Comparison of ENCODE assay signal across 8 cellular contexts in the genomic region with DNA sequence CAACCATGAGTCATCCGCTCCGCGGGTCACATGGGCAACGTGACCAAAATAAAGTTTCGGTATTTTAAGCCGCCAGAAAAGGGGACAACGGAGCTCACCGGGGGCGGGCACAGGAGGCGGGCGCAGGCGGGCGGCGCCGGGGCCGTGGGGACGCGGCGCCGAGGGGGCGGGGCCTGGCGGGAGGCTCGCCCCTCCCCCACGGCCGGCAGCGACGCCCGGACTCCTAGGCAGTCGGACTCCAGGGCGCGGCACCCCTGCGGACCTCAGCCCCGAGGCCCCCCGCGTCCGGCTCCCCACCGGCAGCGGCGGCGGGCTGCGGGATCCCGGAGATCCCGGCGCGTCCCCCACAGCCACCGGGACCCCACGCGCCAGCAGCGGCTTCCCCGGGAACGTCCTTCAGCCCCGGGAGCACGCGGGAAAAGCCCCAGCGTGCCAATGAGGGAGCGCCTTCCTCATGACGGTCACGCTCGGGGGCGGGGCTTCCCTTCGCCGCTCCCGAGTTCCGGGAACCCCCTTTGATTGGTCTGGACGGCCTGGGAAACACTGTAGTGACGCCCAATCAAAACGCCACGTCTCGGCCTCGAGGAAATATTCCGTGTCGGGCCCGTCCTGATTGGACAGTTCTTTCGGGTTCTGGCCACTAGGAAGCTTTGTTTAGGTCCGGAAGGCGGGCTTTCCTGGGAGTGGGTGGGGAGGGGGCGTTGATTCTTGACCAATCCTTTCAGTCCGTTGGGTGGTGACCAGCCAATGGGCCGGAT. TPM values are rescaled to one million over a fixed set of nuclear protein-coding genes. Genes with fewer than 3 reads are reported as not detected.
DNase-seq lines count a peak whose midpoint lies in the region; ATAC-seq and TF ChIP-seq lines count a peak whose summit lies in the region.

No MANE protein-coding gene starts in this region.

- intact Hi-C loops in left ventricle myocardium superior (cut with micrococcal nuclease): no loop called here

- peak overlapping the region; percentile 86 for H3K4me3 Mint-ChIP-seq in progenitor cell of endocrine pancreas (ENCODE audit: low read depth)

- H3K4me1 Mint-ChIP-seq in progenitor cell of endocrine pancreas (ENCODE audit: low read depth): peaks cover 28% of the 10 kb centered on the region

- H3K9me3 Mint-ChIP-seq in progenitor cell of endocrine pancreas (ENCODE audit: low read depth): no peaks in the 10 kb centered on the region

- H3K27ac Mint-ChIP-seq in progenitor cell of endocrine pancreas: peak overlapping the region; percentile 98

- ATAC-seq in GM18502 (IDR thresholded peaks at IDR 0.05; ENCODE audit: poor library complexity, unreplicated experiment): peak; percentile 74
- ATAC-seq in HG02943 (IDR thresholded peaks at IDR 0.05; ENCODE audit: low read depth, unreplicated experiment): peak; percentile 73
- peak; percentile 91 for ATAC-seq in left ventricle myocardium superior

- peak; percentile 99 for DNase-seq in NCI-H187 (lab: John Stamatoyannopoulos, UW)
- peak; percentile 97 to 100 (median 99) for DNase-seq in T-helper 2 cell
- DNase-seq in anterior cingulate cortex (lab: John Stamatoyannopoulos, UW): peak; percentile 96 to 100 (median 100)
- peak; percentile 99 for DNase-seq in left ventricle myocardium superior
- peak; percentile 99 for DNase-seq in progenitor cell of endocrine pancreas (ENCODE audit: low spot score, unreplicated experiment)
- DNase-seq in ureter (ENCODE audit: low spot score): peak; percentile 100

- no peak for TF ChIP-seq CTCF in progenitor cell of endocrine pancreas (IDR thresholded peaks at IDR 0.05; ENCODE audit: unreplicated experiment)

- no peaks in the 10 kb centered on the region for H3K27me3 Mint-ChIP-seq in progenitor cell of endocrine pancreas

- peaks cover 2% of the 10 kb centered on the region for H3K36me3 Mint-ChIP-seq in progenitor cell of endocrine pancreas (ENCODE audit: insufficient read depth)

RNA-seq across cellular contexts. Expression of gene CAMTA1, which starts 0.5 kb away (rescaled TPM):
- total RNA-seq in left ventricle myocardium superior (166 TPM), progenitor cell of endocrine pancreas (89.1 and 99.0 TPM in 2 replicates), ureter (88.1 TPM)

Comparison
In these comparisons a context has a peak if more than half of its experiments do, and no peak if none do; other contexts are left out.
1. Peak in every context shown above with its lines: DNase-seq and ATAC-seq.